Comparison of ENCODE assay signal across 11 cellular contexts in genomic region chr17:78998311-78999055, GRCh38. TPM values are rescaled to one million over a fixed set of nuclear protein-coding genes. Genes with fewer than 3 reads are reported as not detected.
DNase-seq lines count a peak whose midpoint lies in the region; ATAC-seq, FAIRE-seq and TF ChIP-seq lines count a peak whose summit lies in the region.
"Had no signal": no experiment of that assay in that cellular context is flagged by ENCODE, and none has a peak within 500 bp of the region (broad histone marks: within the 10 kb centered on the region; RNA-seq: fewer than 3 reads in every experiment).

No MANE protein-coding gene starts in this region.

- H3K27ac Mint-ChIP-seq in stimulated activated naive CD8-positive, alpha-beta T cell treated with anti-CD3 and anti-CD28 coated beads, Interleukin-15, amount 100 ng/mL, for 72 hours: no peak overlapping the region

- no peak for TF ChIP-seq CTCF in cardiac fibroblast (IDR thresholded peaks at IDR 0.05; ENCODE audit: low read depth, low read length)
- TF ChIP-seq CTCF in kidney (IDR thresholded peaks at IDR 0.05; ENCODE audit: borderline replicate concordance, extremely low read depth, insufficient read depth): no peak
- TF ChIP-seq CTCF in suprapubic skin (IDR thresholded peaks at IDR 0.05): no peak

- H3K27me3 ChIP-seq in MG63 (no peaks in the 10 kb centered on the region), suprapubic skin (no peaks in the 10 kb centered on the region)
- H3K27me3 ChIP-seq: upper lobe of left lung had no signal

- intact Hi-C loops in kidney (cut with DNase I): no loop called here

- peaks cover 56% of the 10 kb centered on the region for H3K36me3 ChIP-seq in MG63
- H3K36me3 ChIP-seq in kidney (ENCODE audit: control insufficient read depth in 1 of 2, insufficient read depth in 2 of 2, low read length in 2 of 2): peaks cover 6 to 7% of the 10 kb centered on the region in 2 donors
- H3K36me3 ChIP-seq in suprapubic skin: peaks cover 42% of the 10 kb centered on the region

- H3K4me1 ChIP-seq in kidney (ENCODE audit: control insufficient read depth in 1 of 2, insufficient read depth in 1 of 2, low read depth in 1 of 2, low read length in 2 of 2): peaks cover 0 to 8% of the 10 kb centered on the region in 2 donors
- H3K4me1 ChIP-seq in suprapubic skin: peaks cover 36% of the 10 kb centered on the region

- FAIRE-seq in kidney (lab: Jason Lieb, UNC): no peak

- H3K9me3 Mint-ChIP-seq in stimulated activated naive CD8-positive, alpha-beta T cell treated with anti-CD3 and anti-CD28 coated beads, Interleukin-15, amount 100 ng/mL, for 72 hours: no peaks in the 10 kb centered on the region

- H3K27me3 Mint-ChIP-seq in stimulated activated naive CD8-positive, alpha-beta T cell treated with anti-CD3 and anti-CD28 coated beads, Interleukin-15, amount 100 ng/mL, for 72 hours: no peaks in the 10 kb centered on the region

- DNase-seq in MG63 (peak; percentile 39), cardiac fibroblast (ENCODE audit: low read depth in 2 of 2) (peak; percentile 18 to 27), kidney (peak; percentile 78), suprapubic skin (ENCODE audit: low spot score in 2 of 2) (peak; percentile 73 to 85)
- no peak for DNase-seq in stimulated activated naive CD8-positive, alpha-beta T cell treated with anti-CD3 and anti-CD28 coated beads, Interleukin-15, amount 100 ng/mL, for 72 hours
- DNase-seq: NCI-H1048, upper lobe of left lung had no signal

- no peak overlapping the region for H3K9ac ChIP-seq in kidney (ENCODE audit: low read length in 2 of 2)
- H3K9ac ChIP-seq: parathyroid adenoma had no signal

- H3K4me1 Mint-ChIP-seq in stimulated activated naive CD8-positive, alpha-beta T cell treated with anti-CD3 and anti-CD28 coated beads, Interleukin-15, amount 100 ng/mL, for 72 hours: peaks cover 24% of the 10 kb centered on the region

- no peak overlapping the region for H3K4me3 Mint-ChIP-seq in stimulated activated naive CD8-positive, alpha-beta T cell treated with anti-CD3 and anti-CD28 coated beads, Interleukin-15, amount 100 ng/mL, for 72 hours

- TF ChIP-seq POLR2A in suprapubic skin (IDR thresholded peaks at IDR 0.05): no peak

- WGBS in suprapubic skin: 56% methylated on average over 13 of the region's 28 CpGs

- H3K9me3 ChIP-seq in MG63 (no peaks in the 10 kb centered on the region), kidney (ENCODE audit: control insufficient read depth in 1 of 2, low read length in 2 of 2) (no peaks in the 10 kb centered on the region), suprapubic skin (no peaks in the 10 kb centered on the region)
- H3K9me3 ChIP-seq: upper lobe of left lung had no signal

- no peak for TF ChIP-seq EP300 in suprapubic skin (IDR thresholded peaks at IDR 0.05)

- ATAC-seq in HG02870 (IDR thresholded peaks at IDR 0.05; ENCODE audit: unreplicated experiment): no peak
- ATAC-seq in stimulated activated naive CD8-positive, alpha-beta T cell treated with anti-CD3 and anti-CD28 coated beads, Interleukin-15, amount 100 ng/mL, for 72 hours: no peak
- no peak for ATAC-seq in HG03135 (IDR thresholded peaks at IDR 0.05; ENCODE audit: unreplicated experiment)

- H3K4me3 ChIP-seq in MG63 (no peak overlapping the region), cardiac fibroblast (replicated peaks in 1 of 2; ENCODE audit: low read depth in 2 of 2, low read length in 2 of 2) (no peak overlapping the region), kidney (ENCODE audit: low read length in 2 of 2) (no peak overlapping the region), suprapubic skin (no peak overlapping the region)
- H3K4me3 ChIP-seq: upper lobe of left lung had no signal

- H3K27ac ChIP-seq in kidney (ENCODE audit: low read depth in 2 of 2, low read length in 2 of 2) (no peak overlapping the region), suprapubic skin (peak overlapping the region; percentile 42)
- H3K27ac ChIP-seq: HL-60 had no signal

RNA-seq across cellular contexts. Expression of gene CANT1, which starts 11.1 kb away (rescaled TPM):
- total RNA-seq in MG63 (2014; rRNA removed; shearing (Covaris generic); ENCODE audit: low replicate concordance): 107 and 112 TPM in 2 replicates
- total RNA-seq in kidney: 56.6 TPM
- 23.0 TPM for polyA plus RNA-seq in kidney (ENCODE audit: insufficient read depth, low read depth, low replicate concordance)
- total RNA-seq in suprapubic skin: 10 to 100 TPM; 21.8 to 37.4 (median 30.1) TPM

RNA-seq across cellular contexts. Expression of gene LGALS3BP, which starts 18.8 kb away (rescaled TPM):
- 204 and 434 TPM in 2 replicates for total RNA-seq in MG63 (2014; rRNA removed; shearing (Covaris generic); ENCODE audit: low replicate concordance)
- total RNA-seq in kidney (240 TPM), suprapubic skin (100 to 1,000 TPM in 2 of 4 donors, 10 to 100 TPM in 2; 70.2 to 162 (median 105) TPM)
- polyA plus RNA-seq in kidney (ENCODE audit: insufficient read depth, low read depth, low replicate concordance): 310 TPM

RNA-seq across cellular contexts. Expression of gene C1QTNF1, which starts 25.5 kb away (rescaled TPM):
- total RNA-seq in MG63 (2014; rRNA removed; shearing (Covaris generic); ENCODE audit: low replicate concordance): 23.1 and 38.4 TPM in 2 replicates
- total RNA-seq in kidney (65.2 TPM), suprapubic skin (10 to 100 TPM; 15.7 to 38.1 (median 23.5) TPM)
- 18.0 TPM for polyA plus RNA-seq in kidney (ENCODE audit: insufficient read depth, low read depth, low replicate concordance)

Comparison
In these comparisons a context has a peak if more than half of its experiments do, and no peak if none do; other contexts are left out.
1. DNase-seq: peak in MG63 (single experiment), cardiac fibroblast (2 of 2), kidney (single experiment) and suprapubic skin (2 of 2); none in stimulated activated naive CD8-positive, alpha-beta T cell treated with anti-CD3 and anti-CD28 coated beads, Interleukin-15, amount 100 ng/mL, for 72 hours (0 of 2).